ENCODE assay signal across 22 cellular contexts in the genomic region with DNA sequence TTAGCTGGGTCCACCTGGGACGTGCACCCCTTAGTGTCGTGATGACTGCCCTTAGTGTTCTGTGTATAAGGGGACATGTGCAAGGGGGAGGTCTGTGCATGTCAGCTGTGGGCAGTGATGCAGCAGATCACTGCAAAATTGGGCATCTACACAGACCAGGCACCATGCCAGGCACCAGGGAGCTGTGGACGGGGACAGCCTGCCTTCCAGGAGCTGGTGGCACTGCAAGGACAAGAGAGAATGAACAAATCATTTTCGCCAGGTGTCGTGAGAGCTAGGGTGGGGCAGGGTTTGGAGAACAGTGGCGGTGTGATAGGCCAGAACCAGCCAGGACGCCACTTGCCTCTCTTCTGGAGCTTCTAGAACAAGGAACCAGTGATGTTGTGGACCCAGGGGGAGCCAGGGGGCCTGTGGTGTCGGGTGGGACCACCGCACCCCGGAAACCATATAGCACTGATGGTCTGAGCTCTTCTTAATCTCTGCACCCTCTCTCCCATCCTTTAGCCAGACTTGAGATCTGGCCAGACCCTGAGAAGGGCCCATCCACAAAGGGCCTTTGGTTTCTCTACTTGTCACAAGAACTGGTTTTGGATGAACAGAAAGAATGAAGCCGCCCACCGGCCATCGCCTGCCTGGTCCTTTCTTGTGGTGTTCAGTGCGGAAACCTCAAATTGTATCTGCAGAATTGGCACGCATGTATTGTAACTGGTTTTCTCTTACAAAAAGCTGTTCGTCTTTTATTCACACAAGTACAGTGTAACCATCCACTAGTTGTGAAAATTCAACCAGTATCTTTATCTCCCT. TPM values are rescaled to one million over a fixed set of nuclear protein-coding genes. Genes with fewer than 3 reads are reported as not detected.
DNase-seq lines count a peak whose midpoint lies in the region; ATAC-seq and TF ChIP-seq lines count a peak whose summit lies in the region.
"Had no signal": no experiment of that assay in that cellular context is flagged by ENCODE, and none has a peak within 500 bp of the region (broad histone marks: within the 10 kb centered on the region; RNA-seq: fewer than 3 reads in every experiment).

No MANE protein-coding gene starts in this region.

- no peaks in the 10 kb centered on the region for H3K27me3 ChIP-seq in upper lobe of right lung
- H3K27me3 ChIP-seq in smooth muscle cell (ENCODE audit: low read depth), result no peaks in the 10 kb centered on the region

- intact Hi-C loops in upper lobe of right lung (cut with DNase I), result no loop called here

- WGBS in smooth muscle cell (ENCODE audit: low lambda C conversion rate), result 90% methylated on average over 16 of the region's 16 CpGs

- H3K27me3 Mint-ChIP-seq in activated CD8-positive, alpha-beta memory T cell treated with anti-CD3 and anti-CD28 coated beads, Interleukin-2, amount 10 ng/mL, durations not matched to agents 7 days and 5 days, result no peaks in the 10 kb centered on the region
- no peaks in the 10 kb centered on the region for H3K27me3 Mint-ChIP-seq in natural killer cell treated with Interleukin-12 subunit alpha and Interleukin-12 subunit beta and Interleukin-15 and Interleukin-18, amount 100 ng/mL, for 72 hours

- no peak overlapping the region for H3K4me3 ChIP-seq in upper lobe of right lung
- no peak overlapping the region for H3K4me3 ChIP-seq in smooth muscle cell
- H3K4me3 ChIP-seq: PC-9 had no signal

- H3K9ac ChIP-seq in smooth muscle cell (ENCODE audit: low read depth), result no peak overlapping the region

- H3K9me3 ChIP-seq in upper lobe of right lung (no peaks in the 10 kb centered on the region), smooth muscle cell (replicated peaks; ENCODE audit: low read depth) (no peaks in the 10 kb centered on the region)

- no peaks in the 10 kb centered on the region for H3K79me2 ChIP-seq in smooth muscle cell (ENCODE audit: low read depth)

- no peaks in the 10 kb centered on the region for H4K20me1 ChIP-seq in smooth muscle cell (ENCODE audit: low read depth)

- H3K27ac Mint-ChIP-seq in activated CD8-positive, alpha-beta memory T cell treated with anti-CD3 and anti-CD28 coated beads, Interleukin-2, amount 10 ng/mL, durations not matched to agents 7 days and 5 days, result peak overlapping the region; percentile 34
- peak overlapping the region; percentile 59 to 82 for H3K27ac Mint-ChIP-seq in natural killer cell treated with Interleukin-12 subunit alpha and Interleukin-12 subunit beta and Interleukin-15 and Interleukin-18, amount 100 ng/mL, for 72 hours
- H3K27ac Mint-ChIP-seq: HFFc6 had no signal

- peaks cover 34% of the 10 kb centered on the region for H3K4me1 Mint-ChIP-seq in activated CD8-positive, alpha-beta memory T cell treated with anti-CD3 and anti-CD28 coated beads, Interleukin-2, amount 10 ng/mL, durations not matched to agents 7 days and 5 days
- peaks cover 56 to 61% of the 10 kb centered on the region in 2 donors for H3K4me1 Mint-ChIP-seq in natural killer cell treated with Interleukin-12 subunit alpha and Interleukin-12 subunit beta and Interleukin-15 and Interleukin-18, amount 100 ng/mL, for 72 hours (ENCODE audit: low read depth in 2 of 2)

- H3K9me3 Mint-ChIP-seq in activated CD8-positive, alpha-beta memory T cell treated with anti-CD3 and anti-CD28 coated beads, Interleukin-2, amount 10 ng/mL, durations not matched to agents 7 days and 5 days (ENCODE audit: low read depth), result no peaks in the 10 kb centered on the region
- H3K9me3 Mint-ChIP-seq in natural killer cell treated with Interleukin-12 subunit alpha and Interleukin-12 subunit beta and Interleukin-15 and Interleukin-18, amount 100 ng/mL, for 72 hours, result no peaks in the 10 kb centered on the region
- H3K9me3 Mint-ChIP-seq: HFFc6 had no signal

- no peaks in the 10 kb centered on the region for H3K36me3 Mint-ChIP-seq in activated CD8-positive, alpha-beta memory T cell treated with anti-CD3 and anti-CD28 coated beads, Interleukin-2, amount 10 ng/mL, durations not matched to agents 7 days and 5 days
- no peaks in the 10 kb centered on the region for H3K36me3 Mint-ChIP-seq in natural killer cell treated with Interleukin-12 subunit alpha and Interleukin-12 subunit beta and Interleukin-15 and Interleukin-18, amount 100 ng/mL, for 72 hours

- no peak for DNase-seq in activated CD8-positive, alpha-beta memory T cell treated with anti-CD3 and anti-CD28 coated beads, Interleukin-2, amount 10 ng/mL, durations not matched to agents 7 days and 5 days
- no peak for DNase-seq in activated CD8-positive, alpha-beta memory T cell treated with anti-CD3 and anti-CD28 coated beads, Interleukin-2, amount 50 U/mL, for 48 hours
- DNase-seq in SW480 (ENCODE audit: low spot score) (peak; percentile 77), upper lobe of right lung (peak; percentile 47), smooth muscle cell (lab: John Stamatoyannopoulos, UW; ENCODE audit: unreplicated experiment) (no peak), COLO829 (ENCODE audit: low spot score) (no peak), dedifferentiated amniotic fluid mesenchymal stem cell (ENCODE audit: extremely low spot score) (no peak)
- no peak for DNase-seq in natural killer cell treated with Interleukin-12 subunit alpha and Interleukin-12 subunit beta and Interleukin-15 and Interleukin-18, amount 100 ng/mL, for 72 hours (ENCODE audit: low spot score)
- DNase-seq: 8988T, COR-L47, DMS 273 treated with DMSO at 0.1 percent for 48 hours, DND-41, HFFc6, KBM-7, NCI-H1694 treated with DMSO at 0.1 percent for 48 hours, NCI-H345, NCI-H526, PC-9 had no signal

- H3K4me3 Mint-ChIP-seq in activated CD8-positive, alpha-beta memory T cell treated with anti-CD3 and anti-CD28 coated beads, Interleukin-2, amount 10 ng/mL, durations not matched to agents 7 days and 5 days, result no peak overlapping the region
- H3K4me3 Mint-ChIP-seq in natural killer cell treated with Interleukin-12 subunit alpha and Interleukin-12 subunit beta and Interleukin-15 and Interleukin-18, amount 100 ng/mL, for 72 hours, result peak overlapping the region; percentile 59
- H3K4me3 Mint-ChIP-seq: CD14-positive monocyte, HFFc6 had no signal

- peaks cover 16% of the 10 kb centered on the region for H3K4me1 ChIP-seq in upper lobe of right lung
- peaks cover 7% of the 10 kb centered on the region for H3K4me1 ChIP-seq in smooth muscle cell (ENCODE audit: low read depth)

- H3F3A ChIP-seq in smooth muscle cell (ENCODE audit: low read depth), result peaks cover 9% of the 10 kb centered on the region

- ATAC-seq in activated CD8-positive, alpha-beta memory T cell treated with anti-CD3 and anti-CD28 coated beads, Interleukin-2, amount 10 ng/mL, durations not matched to agents 7 days and 5 days, result no peak
- peak; percentile 4 to 20 for ATAC-seq in natural killer cell treated with Interleukin-12 subunit alpha and Interleukin-12 subunit beta and Interleukin-15 and Interleukin-18, amount 100 ng/mL, for 72 hours
- no peak for ATAC-seq in upper lobe of right lung

- CTCF ChIA-PET in activated CD8-positive, alpha-beta memory T cell treated with anti-CD3 and anti-CD28 coated beads, Interleukin-2, amount 10 ng/mL, durations not matched to agents 7 days and 5 days (lab: Charles Lee), result interaction anchor here (1.2 to 2.2 kb wide), 3 partner anchors 13 to 22 kb away, joined by 4 to 10 read pairs (median 5); no protein-coding TSS in a partner anchor

- H3K36me3 ChIP-seq in upper lobe of right lung, result no peaks in the 10 kb centered on the region
- H3K36me3 ChIP-seq in smooth muscle cell (ENCODE audit: low read depth), result no peaks in the 10 kb centered on the region

- H2AFZ ChIP-seq in smooth muscle cell (ENCODE audit: low read depth), result no peak overlapping the region
- H2AFZ ChIP-seq: PC-9 had no signal

- TF ChIP-seq CTCF in upper lobe of right lung (IDR thresholded peaks at IDR 0.05), result no peak
- TF ChIP-seq CTCF in smooth muscle cell (IDR thresholded peaks at IDR 0.05; ENCODE audit: borderline replicate concordance, insufficient read depth, poor library complexity, severe bottlenecking), result no peak

- H3K27ac ChIP-seq in upper lobe of right lung, result no peak overlapping the region
- H3K27ac ChIP-seq in smooth muscle cell (ENCODE audit: low read depth), result no peak overlapping the region
- H3K27ac ChIP-seq: PC-9, RWPE1 had no signal

- no peak overlapping the region for H3K4me2 ChIP-seq in smooth muscle cell
- H3K4me2 ChIP-seq: PC-9 had no signal

RNA-seq across cellular contexts. Expression of gene PRF1, which starts 30.7 kb away (rescaled TPM):
- total RNA-seq in activated CD8-positive, alpha-beta memory T cell treated with anti-CD3 and anti-CD28 coated beads, Interleukin-2, amount 10 ng/mL, durations not matched to agents 7 days and 5 days, result 100 to 1,000 TPM; 381 to 433 TPM
- total RNA-seq in natural killer cell treated with Interleukin-12 subunit alpha and Interleukin-12 subunit beta and Interleukin-15 and Interleukin-18, amount 100 ng/mL, for 72 hours, result 1,000 to 10,000 TPM in 1 of 2 donors, 100 to 1,000 TPM in 1; 497 to 1,157 TPM
- 32.3 TPM for total RNA-seq in upper lobe of right lung
- not detected in 2 replicates for total RNA-seq in smooth muscle cell
- not detected in 2 replicates for polyA plus RNA-seq in smooth muscle cell
- total RNA-seq: G401, HFFc6, PC-9 had no signal
- polyA plus RNA-seq: AG04450 had no signal

Comparison
In these comparisons a context has a peak if more than half of its experiments do, and no peak if none do; other contexts are left out.
1. ATAC-seq: peak in natural killer cell treated with Interleukin-12 subunit alpha and Interleukin-12 subunit beta and Interleukin-15 and Interleukin-18, amount 100 ng/mL, for 72 hours (2 of 2); none in activated CD8-positive, alpha-beta memory T cell treated with anti-CD3 and anti-CD28 coated beads, Interleukin-2, amount 10 ng/mL, durations not matched to agents 7 days and 5 days (single experiment) and upper lobe of right lung (single experiment).
2. DNase-seq: peak in SW480 (single experiment) and upper lobe of right lung (single experiment); none in activated CD8-positive, alpha-beta memory T cell treated with anti-CD3 and anti-CD28 coated beads, Interleukin-2, amount 10 ng/mL, durations not matched to agents 7 days and 5 days (single experiment), activated CD8-positive, alpha-beta memory T cell treated with anti-CD3 and anti-CD28 coated beads, Interleukin-2, amount 50 U/mL, for 48 hours (single experiment), natural killer cell treated with Interleukin-12 subunit alpha and Interleukin-12 subunit beta and Interleukin-15 and Interleukin-18, amount 100 ng/mL, for 72 hours (single experiment), smooth muscle cell (single experiment), COLO829 (single experiment) and dedifferentiated amniotic fluid mesenchymal stem cell (single experiment).
3. RNA of gene PRF1, which starts 30.7 kb away (total RNA-seq): 497 to 1,157 TPM in natural killer cell treated with Interleukin-12 subunit alpha and Interleukin-12 subunit beta and Interleukin-15 and Interleukin-18, amount 100 ng/mL, for 72 hours, 381 to 433 TPM in activated CD8-positive, alpha-beta memory T cell treated with anti-CD3 and anti-CD28 coated beads, Interleukin-2, amount 10 ng/mL, durations not matched to agents 7 days and 5 days and 32.3 TPM in upper lobe of right lung (single experiment); not detected in smooth muscle cell; every median in the first group is over 10 times any median in the second.